ENCODE assay signal across 8 cellular contexts in the genomic region with DNA sequence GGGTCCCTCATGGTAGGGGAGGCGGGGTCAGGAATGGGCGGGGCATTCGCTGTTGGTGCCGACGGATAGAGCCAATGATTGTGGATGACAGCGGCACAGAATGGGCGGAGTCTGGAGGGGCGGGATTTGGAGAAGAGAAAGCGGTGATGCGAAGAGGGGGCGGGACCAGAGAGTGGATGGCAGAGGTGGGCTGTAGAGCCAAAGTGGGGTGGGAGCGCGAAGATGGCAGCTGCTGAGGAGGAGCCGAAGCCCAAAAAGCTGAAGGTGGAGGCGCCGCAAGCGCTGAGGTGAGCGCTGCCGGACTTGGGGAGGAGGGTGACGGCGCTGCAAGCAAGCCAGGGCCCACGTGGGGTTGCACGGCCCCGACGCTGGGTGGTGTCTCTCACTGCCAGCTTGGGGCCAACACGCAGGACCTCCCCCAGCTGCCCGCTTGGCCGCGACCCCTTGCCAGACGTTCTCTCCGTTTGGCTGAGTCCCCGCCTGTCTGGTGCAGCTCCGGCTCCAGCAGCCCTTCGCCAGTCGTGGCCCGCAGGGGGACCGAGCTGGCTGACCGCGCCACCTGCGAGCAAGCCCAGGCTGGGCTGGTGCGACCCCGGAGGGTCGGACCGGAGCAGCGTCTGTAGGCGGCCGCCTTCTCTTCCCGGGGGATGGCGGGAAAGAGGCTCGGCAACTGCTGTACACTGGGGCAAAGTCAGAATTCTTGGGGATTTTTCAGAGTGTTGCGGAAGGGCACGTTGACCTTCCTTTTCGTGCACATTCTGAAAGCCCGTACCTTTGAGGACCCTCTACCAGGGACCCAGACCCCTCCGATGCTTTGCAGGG. TPM values are rescaled to one million over a fixed set of nuclear protein-coding genes. Genes with fewer than 3 reads are reported as not detected.
DNase-seq lines count a peak whose midpoint lies in the region; ATAC-seq, FAIRE-seq and TF ChIP-seq lines count a peak whose summit lies in the region.

A gene (plus strand): TSS at position 165 of the 822 bp plus-strand sequence. CDS start 58 bp downstream, at position 223.

- H3K4me3 ChIP-seq in A673 (ENCODE audit: low read depth, low read length, poor library complexity, severe bottlenecking) (peak within 1 kb of the TSS; percentile 83), WI38 (ENCODE audit: low read depth, low read length) (peak within 1 kb of the TSS; percentile 92), bronchial epithelial cell (ENCODE audit: low read depth, low read length) (peak within 1 kb of the TSS; percentile 83), spleen (peak within 1 kb of the TSS; percentile 76 to 98 (median 92))

- TF ChIP-seq CTCF in A673 (conservative IDR thresholded peaks at IDR 0.05; ENCODE audit: low read depth, low read length) (peak; percentile 23; the same call in 1 of the 2 replicates), WI38 (IDR thresholded peaks at IDR 0.05; ENCODE audit: low read depth, low read length) (peak; percentile 34), bronchial epithelial cell (IDR thresholded peaks at IDR 0.05; ENCODE audit: insufficient read depth, low read length, severe bottlenecking) (peak; percentile 48), spleen (IDR thresholded peaks at IDR 0.05 in 8 of 11, conservative IDR thresholded peaks at IDR 0.05 in 3 of 11) (peak in 9 of 11 experiments; percentile 4 to 58 (median 39))

- H3K27ac ChIP-seq in A673 (ENCODE audit: low read depth, low read length, poor library complexity, severe bottlenecking) (peak within 1 kb of the TSS; percentile 96), spleen (peak within 1 kb of the TSS; percentile 89 to 96 (median 94))

- peak in 2 of 3 donors; percentile 51 to 75 for TF ChIP-seq POLR2A in spleen (IDR thresholded peaks at IDR 0.05)

- peak; percentile 80 for ATAC-seq in GM18517 (IDR thresholded peaks at IDR 0.05; ENCODE audit: unreplicated experiment)
- ATAC-seq in HG03045 (IDR thresholded peaks at IDR 0.05; ENCODE audit: unreplicated experiment), result peak; percentile 79

- DNase-seq in A673 (ENCODE audit: low spot score) (peak; percentile 99), NCI-H2196 (lab: John Stamatoyannopoulos, UW; ENCODE audit: unreplicated experiment) (peak; percentile 97), bronchial epithelial cell (ENCODE audit: low read depth) (peak; percentile 93), iPS-NIHi7 (ENCODE audit: extremely low spot score) (peak; percentile 99), spleen (peak; percentile 100)

- whole genome bisulfite sequencing in spleen, 5 donors, result 0 to 1% (median 1%) methylated on average over 28 to 55 of the region's 55 CpGs

- intact Hi-C loops in A673 (cut with micrococcal nuclease; ENCODE audit: unreplicated experiment), result no loop called here
- intact Hi-C loops in spleen (cut with DNase I; ENCODE audit: low total_unique reads), result no loop called here

- no peaks in the 10 kb centered on the region for H3K9me3 ChIP-seq in A673 (ENCODE audit: low read depth, low read length, poor library complexity, severe bottlenecking)
- no peaks in the 10 kb centered on the region for H3K9me3 ChIP-seq in spleen

- no peak for FAIRE-seq in bronchial epithelial cell (lab: Jason Lieb, UNC)

- BruUV-seq in A673 (replicated peaks; lab: Mats Ljungman, UMichigan), result TSS peak; percentile 54

- CTCF ChIA-PET in A673 (lab: Charles Lee), result no interaction called here

- POLR2A ChIA-PET in A673 (lab: Charles Lee; ENCODE audit: low non-redundant PET), result interaction anchor here (0.7 kb wide), 1 partner anchor 964 kb away, joined by 3 read pairs; no protein-coding TSS in a partner anchor

- peaks cover 26% of the 10 kb centered on the region for H3K4me1 ChIP-seq in A673 (ENCODE audit: insufficient read depth, low read length, poor library complexity, severe bottlenecking)
- H3K4me1 ChIP-seq in spleen, result peaks cover 26 to 90% (median 59%) of the 10 kb centered on the region in 6 donors

- H3K27me3 ChIP-seq in A673 (replicated peaks; ENCODE audit: insufficient read depth, low read depth, low read length, poor library complexity) (no peaks in the 10 kb centered on the region), bronchial epithelial cell (ENCODE audit: control insufficient read depth, insufficient read depth, low read length) (no peaks in the 10 kb centered on the region), spleen (replicated peaks in 1 of 7) (no peaks in the 10 kb centered on the region)

- no peaks in the 10 kb centered on the region for H3K36me3 ChIP-seq in A673 (ENCODE audit: insufficient read depth, low read length, poor library complexity, severe bottlenecking)
- H3K36me3 ChIP-seq in bronchial epithelial cell (ENCODE audit: control insufficient read depth, insufficient read depth, low read length), result no peaks in the 10 kb centered on the region
- H3K36me3 ChIP-seq in spleen, result peaks cover 0 to 19% (median 2%) of the 10 kb centered on the region in 6 donors

RNA-seq across cellular contexts. Expression of the gene that starts here (rescaled TPM):
- total RNA-seq in A673 (2021) (46.5 and 49.0 TPM in 2 replicates), bronchial epithelial cell (41.5 and 53.7 TPM in 2 replicates), spleen (10 to 100 TPM; 24.2 to 40.5 (median 34.1) TPM)
- 10 to 100 TPM; 11.1 to 18.9 (median 17.1) TPM for polyA plus RNA-seq in spleen

Comparison
In these comparisons a context has a peak if more than half of its experiments do, and no peak if none do; other contexts are left out.
1. Peak in every context shown above with its lines: DNase-seq, ATAC-seq, H3K4me3 ChIP-seq and H3K27ac ChIP-seq.